In the genomic region with DNA sequence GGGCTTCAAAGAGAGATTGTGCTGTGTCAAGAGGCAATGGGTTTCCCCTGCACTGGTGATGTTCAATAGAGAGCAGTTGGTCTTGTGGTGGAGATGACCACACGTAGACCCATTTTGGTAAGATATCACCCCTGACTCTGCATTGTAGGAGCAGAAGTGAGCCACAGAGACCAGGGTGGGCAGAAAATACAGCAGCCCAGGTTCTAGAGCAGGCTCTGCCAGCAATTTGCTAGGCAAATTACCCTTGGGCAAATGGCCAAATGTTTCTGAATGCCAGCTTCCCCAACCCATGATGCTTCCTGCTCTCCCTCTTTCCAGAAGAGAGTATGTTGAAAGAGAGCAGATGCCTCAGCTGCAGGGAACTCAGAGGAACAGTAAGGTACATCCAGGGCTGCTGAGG, we compare ENCODE assay signal across 18 cellular contexts.
DNase-seq lines count a peak whose midpoint lies in the region; ATAC-seq, FAIRE-seq and TF ChIP-seq lines count a peak whose summit lies in the region.
"Had no signal": no experiment of that assay in that cellular context is flagged by ENCODE, and none has a peak within 500 bp of the region (broad histone marks: within the 10 kb centered on the region; RNA-seq: fewer than 3 reads in every experiment).

No MANE protein-coding gene starts in this region.

- TF ChIP-seq POLR2A in H54 (IDR thresholded peaks at IDR 0.05; ENCODE audit: low read depth, low read length): no peak

- no peaks in the 10 kb centered on the region for H3K9me3 Mint-ChIP-seq in activated T-cell treated with anti-CD3 and anti-CD28 coated beads, Interleukin-2, amount 50 U/mL, for 24 hours
- H3K9me3 Mint-ChIP-seq: GM23338 had no signal

- H3K36me3 Mint-ChIP-seq in activated T-cell treated with anti-CD3 and anti-CD28 coated beads, Interleukin-2, amount 50 U/mL, for 24 hours (ENCODE audit: low read depth): no peaks in the 10 kb centered on the region

- DNase-seq in DMS153 treated with DMSO at 0.1 percent for 48 hours (lab: John Stamatoyannopoulos, UW; ENCODE audit: unreplicated experiment) (peak; percentile 42), NCI-H1694 treated with DMSO at 0.1 percent for 48 hours (lab: John Stamatoyannopoulos, UW) (peak; percentile 91), NCI-H526 (lab: John Stamatoyannopoulos, UW) (peak; percentile 78 to 91), islet precursor cell (peak; percentile 19), H54 (ENCODE audit: insufficient read length, low spot score) (no peak), left ventricle myocardium superior (no peak)
- DNase-seq in activated T-cell treated with anti-CD3 and anti-CD28 coated beads, Interleukin-2, amount 50 U/mL, for 24 hours: no peak
- DNase-seq: activated CD8-positive, alpha-beta memory T cell treated with anti-CD3 and anti-CD28 coated beads for 24 hours; activated effector memory CD4-positive, alpha-beta T cell treated with anti-CD3 and anti-CD28 coated beads, Interleukin-2, amount 50 U/mL, for 16 hours; anterior cingulate cortex; DND-41; glutamatergic neuron; MM.1S; nucleus accumbens; OCI-M1 had no signal

- no peaks in the 10 kb centered on the region for H3K4me1 Mint-ChIP-seq in activated T-cell treated with anti-CD3 and anti-CD28 coated beads, Interleukin-2, amount 50 U/mL, for 24 hours (ENCODE audit: low read depth)
- H3K4me1 Mint-ChIP-seq: GM23338 had no signal

- ATAC-seq in left ventricle myocardium superior (no peak), HG03520 (IDR thresholded peaks at IDR 0.05; ENCODE audit: unreplicated experiment) (no peak)
- ATAC-seq: GM23338 had no signal

- no peak overlapping the region for H3K27ac Mint-ChIP-seq in activated T-cell treated with anti-CD3 and anti-CD28 coated beads, Interleukin-2, amount 50 U/mL, for 24 hours
- H3K27ac Mint-ChIP-seq: GM23338 had no signal

- peaks cover 16% of the 10 kb centered on the region for H3K27me3 Mint-ChIP-seq in activated T-cell treated with anti-CD3 and anti-CD28 coated beads, Interleukin-2, amount 50 U/mL, for 24 hours

- no peak overlapping the region for H3K4me3 Mint-ChIP-seq in activated T-cell treated with anti-CD3 and anti-CD28 coated beads, Interleukin-2, amount 50 U/mL, for 24 hours
- H3K4me3 Mint-ChIP-seq: GM23338 had no signal

- intact Hi-C loops in left ventricle myocardium superior (cut with micrococcal nuclease): no loop called here

- no peak for FAIRE-seq in H54 (lab: Jason Lieb, UNC)
- FAIRE-seq: keratinocyte had no signal

Comparison
In these comparisons a context has a peak if more than half of its experiments do, and no peak if none do; other contexts are left out.
1. DNase-seq: peak in DMS153 treated with DMSO at 0.1 percent for 48 hours (single experiment), NCI-H1694 treated with DMSO at 0.1 percent for 48 hours (single experiment), NCI-H526 (2 of 2) and islet precursor cell (single experiment); none in H54 (single experiment), activated T-cell treated with anti-CD3 and anti-CD28 coated beads, Interleukin-2, amount 50 U/mL, for 24 hours (single experiment) and left ventricle myocardium superior (single experiment).